Comparison of ENCODE assay signal across 17 cellular contexts in the genomic region with DNA sequence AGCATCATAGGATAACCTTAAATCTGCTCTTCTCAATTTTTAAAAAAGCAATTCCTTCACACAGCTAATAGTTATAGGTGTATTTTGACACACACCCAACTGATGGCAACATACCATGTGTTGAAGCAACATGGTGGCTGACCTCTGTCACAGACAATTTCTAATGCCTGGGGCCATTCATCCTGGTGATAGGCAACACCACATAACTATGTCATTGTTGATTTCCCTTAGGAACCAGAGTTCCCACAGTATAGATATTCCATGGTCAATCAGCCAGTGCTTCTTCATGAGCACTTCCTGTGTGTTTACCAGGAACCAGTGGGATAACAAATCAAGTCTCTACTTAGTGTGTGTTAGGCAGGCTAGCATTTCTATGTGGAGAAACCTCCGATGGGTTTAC.
A peak's percentile ranks its signal among the peaks of the same experiment; 100 is the strongest.
DNase-seq lines count a peak whose midpoint lies in the region; FAIRE-seq and TF ChIP-seq lines count a peak whose summit lies in the region.
"Had no signal": no experiment of that assay in that cellular context is flagged by ENCODE, and none has a peak within 500 bp of the region (broad histone marks: within the 10 kb centered on the region; RNA-seq: fewer than 3 reads in every experiment).

No MANE protein-coding gene starts in this region.

- no peak overlapping the region for H3K27ac ChIP-seq in hepatocyte

- FAIRE-seq in D721Med (lab: Jason Lieb, UNC): no peak
- FAIRE-seq: GM18507 had no signal

- TF ChIP-seq CTCF in fibroblast of mammary gland (conservative IDR thresholded peaks at IDR 0.05; ENCODE audit: control insufficient read depth, insufficient read depth, low read depth, low read length) (no peak), nephron progenitor cell (IDR thresholded peaks at IDR 0.05) (no peak), hepatocyte (IDR thresholded peaks at IDR 0.05; ENCODE audit: poor library complexity) (no peak), D721Med (IDR thresholded peaks at IDR 0.05; ENCODE audit: insufficient read depth, missing control alignments) (no peak)

- H3K9me3 Mint-ChIP-seq in nephron progenitor cell: no peaks in the 10 kb centered on the region
- H3K9me3 Mint-ChIP-seq in activated CD4-positive, alpha-beta T cell treated with anti-CD3 and anti-CD28 coated beads, Interleukin-2, amount 10 ng/mL, durations not matched to agents 7 days and 5 days: no peaks in the 10 kb centered on the region
- H3K9me3 Mint-ChIP-seq: CD4-positive, alpha-beta T cell; GM23338; IgD-negative memory B cell had no signal

- peak overlapping the region; percentile 78 for H3K27ac Mint-ChIP-seq in nephron progenitor cell
- no peak overlapping the region for H3K27ac Mint-ChIP-seq in activated CD4-positive, alpha-beta T cell treated with anti-CD3 and anti-CD28 coated beads, Interleukin-2, amount 10 ng/mL, durations not matched to agents 7 days and 5 days
- H3K27ac Mint-ChIP-seq: B cell; CD4-positive, alpha-beta T cell; GM23338; IgD-negative memory B cell had no signal

- no peaks in the 10 kb centered on the region for H3K36me3 Mint-ChIP-seq in nephron progenitor cell (ENCODE audit: low read depth)
- H3K36me3 Mint-ChIP-seq in activated CD4-positive, alpha-beta T cell treated with anti-CD3 and anti-CD28 coated beads, Interleukin-2, amount 10 ng/mL, durations not matched to agents 7 days and 5 days (ENCODE audit: low read depth): no peaks in the 10 kb centered on the region
- H3K36me3 Mint-ChIP-seq: IgD-negative memory B cell had no signal

- no peaks in the 10 kb centered on the region for H3K4me1 ChIP-seq in hepatocyte (ENCODE audit: insufficient read depth)

- POLR2A ChIA-PET in activated CD4-positive, alpha-beta T cell treated with anti-CD3 and anti-CD28 coated beads, Interleukin-2, amount 10 ng/mL, durations not matched to agents 7 days and 5 days (lab: Charles Lee): no interaction called here

- no peaks in the 10 kb centered on the region for H3K79me2 ChIP-seq in hepatocyte

- H3K4me3 Mint-ChIP-seq in nephron progenitor cell: no peak overlapping the region
- H3K4me3 Mint-ChIP-seq in activated CD4-positive, alpha-beta T cell treated with anti-CD3 and anti-CD28 coated beads, Interleukin-2, amount 10 ng/mL, durations not matched to agents 7 days and 5 days: no peak overlapping the region
- H3K4me3 Mint-ChIP-seq: B cell; CD4-positive, alpha-beta T cell; GM23338; IgD-negative memory B cell had no signal

- H3K27me3 Mint-ChIP-seq in nephron progenitor cell (ENCODE audit: low read depth, poor library complexity): no peaks in the 10 kb centered on the region
- H3K27me3 Mint-ChIP-seq in activated CD4-positive, alpha-beta T cell treated with anti-CD3 and anti-CD28 coated beads, Interleukin-2, amount 10 ng/mL, durations not matched to agents 7 days and 5 days: no peaks in the 10 kb centered on the region
- H3K27me3 Mint-ChIP-seq: CD4-positive, alpha-beta T cell had no signal

- no peaks in the 10 kb centered on the region for H3K4me1 Mint-ChIP-seq in nephron progenitor cell
- no peaks in the 10 kb centered on the region for H3K4me1 Mint-ChIP-seq in activated CD4-positive, alpha-beta T cell treated with anti-CD3 and anti-CD28 coated beads, Interleukin-2, amount 10 ng/mL, durations not matched to agents 7 days and 5 days
- H3K4me1 Mint-ChIP-seq: B cell, GM23338, IgD-negative memory B cell had no signal

- CTCF ChIA-PET in activated CD4-positive, alpha-beta T cell treated with anti-CD3 and anti-CD28 coated beads, Interleukin-2, amount 10 ng/mL, durations not matched to agents 7 days and 5 days (lab: Charles Lee): no interaction called here

- H3K4me3 ChIP-seq in fibroblast of mammary gland (ENCODE audit: control insufficient read depth, low read depth, low read length): no peak overlapping the region
- no peak overlapping the region for H3K4me3 ChIP-seq in hepatocyte
- H3K4me3 ChIP-seq: GM23338 had no signal

- H3K4me2 ChIP-seq in hepatocyte: no peak overlapping the region
- H3K4me2 ChIP-seq: GM23338 had no signal

- WGBS in hepatocyte (ENCODE audit: low lambda C conversion rate, missing lambda C conversion rate): 91% methylated on average over 1 of the region's 1 CpG

- H3K9me2 ChIP-seq in hepatocyte (replicated peaks; ENCODE audit: insufficient read depth): no peaks in the 10 kb centered on the region

- H4K20me1 ChIP-seq in hepatocyte (ENCODE audit: insufficient read depth, poor library complexity, severe bottlenecking): no peaks in the 10 kb centered on the region

- H2AFZ ChIP-seq in hepatocyte: no peak overlapping the region
- H2AFZ ChIP-seq: GM23338 had no signal

- no peaks in the 10 kb centered on the region for H3K27me3 ChIP-seq in hepatocyte

- H3K36me3 ChIP-seq in hepatocyte (replicated peaks; ENCODE audit: insufficient read depth, low read depth): no peaks in the 10 kb centered on the region

- no peaks in the 10 kb centered on the region for H3K9me3 ChIP-seq in hepatocyte (ENCODE audit: low read depth)

- DNase-seq in EL (peak; percentile 19), M059J (ENCODE audit: low read depth) (peak; percentile 53), fibroblast of mammary gland (ENCODE audit: low read depth) (peak; percentile 5), nephron progenitor cell (no peak), hepatocyte (ENCODE audit: low spot score) (no peak), D721Med (ENCODE audit: insufficient read length, low spot score) (no peak), pons (ENCODE audit: low spot score) (no peak)
- no peak for DNase-seq in activated CD4-positive, alpha-beta T cell treated with anti-CD3 and anti-CD28 coated beads, Interleukin-2, amount 10 ng/mL, durations not matched to agents 7 days and 5 days
- DNase-seq: C1 segment of cervical spinal cord; CD4-positive, alpha-beta T cell; DMS153; DMS79 treated with DMSO at 0.1 percent for 48 hours; H7 had no signal

Comparison
In these comparisons a context has a peak if more than half of its experiments do, and no peak if none do; other contexts are left out.
1. DNase-seq: peak in EL (single experiment), M059J (single experiment) and fibroblast of mammary gland (single experiment); none in nephron progenitor cell (single experiment), hepatocyte (single experiment), activated CD4-positive, alpha-beta T cell treated with anti-CD3 and anti-CD28 coated beads, Interleukin-2, amount 10 ng/mL, durations not matched to agents 7 days and 5 days (single experiment), D721Med (single experiment) and pons (single experiment).